In the genomic region with DNA sequence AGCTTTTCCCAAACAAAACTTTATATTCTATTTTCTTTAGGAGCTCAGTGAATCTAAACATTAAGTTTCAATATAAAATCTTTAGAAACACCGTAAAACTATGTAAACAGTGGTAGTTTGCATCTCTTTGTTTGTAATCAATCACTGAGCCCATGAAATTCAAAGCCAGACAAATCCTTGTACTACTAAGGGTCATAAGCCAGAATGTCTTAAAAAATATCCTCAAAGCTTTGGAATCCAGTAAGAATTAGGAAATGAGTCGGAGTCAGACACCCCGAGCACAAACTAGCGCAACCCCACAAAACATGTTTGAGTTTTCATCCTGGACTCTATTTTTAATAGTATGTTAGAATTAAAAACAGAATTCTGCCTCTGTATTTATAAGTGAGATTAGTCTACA, we compare ENCODE assay signal across 14 cellular contexts.
"Had no signal": no experiment of that assay in that cellular context is flagged by ENCODE, and none has a peak within 500 bp of the region (broad histone marks: within the 10 kb centered on the region; RNA-seq: fewer than 3 reads in every experiment).

No MANE protein-coding gene starts in this region.

- H3K4me1 ChIP-seq: colonic mucosa, suprapubic skin had no signal

- H3K27me3 ChIP-seq: cardiac muscle cell, colonic mucosa, suprapubic skin had no signal

- DNase-seq: activated B cell treated with CpG ODN at 0.5 μM for 24 hours; activated CD4-positive, alpha-beta memory T cell treated with anti-CD3 and anti-CD28 coated beads for 36 hours; activated CD4-positive, alpha-beta T cell treated with anti-CD3 and anti-CD28 coated beads for 4 hours; activated T-cell treated with anti-CD3 and anti-CD28 coated beads for 4 hours; amniotic stem cell; colonic mucosa; hippocampal formation; islet precursor cell; midbrain; nucleus accumbens; retina; stimulated activated naive CD8-positive, alpha-beta T cell treated with anti-CD3 and anti-CD28 coated beads, Interleukin-15, amount 100 ng/mL, for 72 hours had no signal

- H3K4me3 ChIP-seq: cardiac muscle cell, colonic mucosa, suprapubic skin had no signal

- H3K36me3 ChIP-seq: cardiac muscle cell, colonic mucosa, suprapubic skin had no signal

- H3K9me3 ChIP-seq: colonic mucosa, suprapubic skin had no signal

- H3K27ac ChIP-seq: cardiac muscle cell, colonic mucosa, suprapubic skin had no signal
